ENCODE assay signal across 1 cellular context in the genomic region with DNA sequence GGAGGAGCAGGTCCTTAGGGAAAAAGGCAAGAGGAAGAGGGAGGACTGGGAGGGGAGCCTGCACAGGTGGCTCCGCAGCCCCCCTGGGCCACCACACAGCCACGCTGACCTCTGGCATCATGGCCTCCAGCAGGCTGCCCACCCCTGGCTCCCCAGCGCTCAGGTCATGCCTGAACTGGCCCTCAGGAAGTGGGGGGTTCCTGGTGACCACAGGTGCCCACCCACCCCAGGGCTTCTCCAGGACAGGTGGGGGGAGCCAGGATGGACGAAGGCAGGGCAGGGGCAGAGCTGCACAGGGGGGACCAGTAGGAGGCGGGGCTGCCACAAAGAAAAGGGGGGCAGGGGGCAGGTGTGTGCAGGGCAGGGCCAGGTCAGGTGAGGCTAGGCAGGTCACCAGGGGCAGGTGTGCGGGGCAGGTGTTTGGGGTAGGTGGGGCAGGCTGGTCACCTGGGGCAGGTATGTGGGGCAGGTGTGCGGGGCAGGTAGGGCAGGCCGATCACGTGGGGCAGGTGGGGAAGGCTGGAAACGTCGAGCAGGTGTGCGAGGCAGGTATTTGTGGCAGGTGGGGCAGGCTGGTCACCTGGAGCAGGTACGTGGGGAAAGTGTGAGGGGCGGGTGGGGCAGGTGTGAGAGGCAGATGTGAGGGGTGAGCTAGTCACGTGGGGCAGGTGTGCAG.
TF ChIP-seq lines count a peak whose summit lies in the region.

No MANE protein-coding gene starts in this region.

TF ChIP-seq in GM23338, 12 proteins besides CTCF, POLR2A, EP300 and RAD21 (continued from another document):
- TF ChIP-seq, protein P1, sequence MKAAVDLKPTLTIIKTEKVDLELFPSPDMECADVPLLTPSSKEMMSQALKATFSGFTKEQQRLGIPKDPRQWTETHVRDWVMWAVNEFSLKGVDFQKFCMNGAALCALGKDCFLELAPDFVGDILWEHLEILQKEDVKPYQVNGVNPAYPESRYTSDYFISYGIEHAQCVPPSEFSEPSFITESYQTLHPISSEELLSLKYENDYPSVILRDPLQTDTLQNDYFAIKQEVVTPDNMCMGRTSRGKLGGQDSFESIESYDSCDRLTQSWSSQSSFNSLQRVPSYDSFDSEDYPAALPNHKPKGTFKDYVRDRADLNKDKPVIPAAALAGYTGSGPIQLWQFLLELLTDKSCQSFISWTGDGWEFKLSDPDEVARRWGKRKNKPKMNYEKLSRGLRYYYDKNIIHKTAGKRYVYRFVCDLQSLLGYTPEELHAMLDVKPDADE (IDR thresholded peaks at IDR 0.05): no peak
- TF ChIP-seq CREB1 (CRISPR knock-in tag; IDR thresholded peaks at IDR 0.05; ENCODE audit: low read depth): no peak
- TF ChIP-seq, protein P2, sequence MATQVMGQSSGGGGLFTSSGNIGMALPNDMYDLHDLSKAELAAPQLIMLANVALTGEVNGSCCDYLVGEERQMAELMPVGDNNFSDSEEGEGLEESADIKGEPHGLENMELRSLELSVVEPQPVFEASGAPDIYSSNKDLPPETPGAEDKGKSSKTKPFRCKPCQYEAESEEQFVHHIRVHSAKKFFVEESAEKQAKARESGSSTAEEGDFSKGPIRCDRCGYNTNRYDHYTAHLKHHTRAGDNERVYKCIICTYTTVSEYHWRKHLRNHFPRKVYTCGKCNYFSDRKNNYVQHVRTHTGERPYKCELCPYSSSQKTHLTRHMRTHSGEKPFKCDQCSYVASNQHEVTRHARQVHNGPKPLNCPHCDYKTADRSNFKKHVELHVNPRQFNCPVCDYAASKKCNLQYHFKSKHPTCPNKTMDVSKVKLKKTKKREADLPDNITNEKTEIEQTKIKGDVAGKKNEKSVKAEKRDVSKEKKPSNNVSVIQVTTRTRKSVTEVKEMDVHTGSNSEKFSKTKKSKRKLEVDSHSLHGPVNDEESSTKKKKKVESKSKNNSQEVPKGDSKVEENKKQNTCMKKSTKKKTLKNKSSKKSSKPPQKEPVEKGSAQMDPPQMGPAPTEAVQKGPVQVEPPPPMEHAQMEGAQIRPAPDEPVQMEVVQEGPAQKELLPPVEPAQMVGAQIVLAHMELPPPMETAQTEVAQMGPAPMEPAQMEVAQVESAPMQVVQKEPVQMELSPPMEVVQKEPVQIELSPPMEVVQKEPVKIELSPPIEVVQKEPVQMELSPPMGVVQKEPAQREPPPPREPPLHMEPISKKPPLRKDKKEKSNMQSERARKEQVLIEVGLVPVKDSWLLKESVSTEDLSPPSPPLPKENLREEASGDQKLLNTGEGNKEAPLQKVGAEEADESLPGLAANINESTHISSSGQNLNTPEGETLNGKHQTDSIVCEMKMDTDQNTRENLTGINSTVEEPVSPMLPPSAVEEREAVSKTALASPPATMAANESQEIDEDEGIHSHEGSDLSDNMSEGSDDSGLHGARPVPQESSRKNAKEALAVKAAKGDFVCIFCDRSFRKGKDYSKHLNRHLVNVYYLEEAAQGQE (IDR thresholded peaks at IDR 0.05; ENCODE audit: unreplicated experiment): no peak
- TF ChIP-seq JUNB (IDR thresholded peaks at IDR 0.05; ENCODE audit: unreplicated experiment): no peak
